Comparison of ENCODE assay signal across 2 cellular contexts in the genomic region with DNA sequence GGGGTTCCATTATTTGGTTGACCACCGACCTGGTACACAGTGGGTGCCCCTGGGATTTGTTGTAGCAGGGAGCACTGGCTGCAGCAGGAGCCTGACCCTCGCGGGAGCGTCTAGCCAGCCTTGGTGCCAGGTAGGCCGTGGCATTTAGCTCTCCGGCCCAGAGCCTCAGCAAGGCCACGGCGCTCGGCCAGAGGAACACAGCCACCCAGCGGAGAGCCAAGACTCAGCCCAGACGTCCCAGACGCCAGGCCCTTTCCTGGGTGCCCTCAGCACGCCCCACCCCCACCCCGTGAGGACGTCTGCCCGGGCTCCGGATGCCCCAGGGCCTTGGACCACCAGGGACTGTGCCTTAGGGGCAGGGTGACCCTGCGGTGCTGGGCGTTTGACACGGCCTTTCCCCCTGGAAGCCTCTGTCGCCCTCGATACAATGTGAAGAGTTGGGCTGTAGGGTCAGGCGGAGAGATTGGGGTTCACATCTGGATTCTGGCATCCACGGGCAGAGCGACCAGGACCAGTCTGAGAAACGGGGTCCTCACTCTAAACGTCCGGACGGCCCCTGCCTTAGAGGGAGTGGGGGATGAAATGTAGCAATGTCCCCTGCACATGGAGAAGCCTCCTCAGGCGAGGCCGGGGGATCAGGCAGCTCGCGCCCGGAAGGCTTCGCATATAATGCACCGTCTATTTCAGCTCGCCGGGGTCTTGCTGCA.
TF ChIP-seq lines count a peak whose summit lies in the region.

No MANE protein-coding gene starts in this region.

TF ChIP-seq in IMR-90, 13 proteins besides CTCF, POLR2A, EP300 and RAD21 (continued from another document):
- no peak for TF ChIP-seq RCOR1 (IDR thresholded peaks at IDR 0.05; ENCODE audit: insufficient replicate concordance, low read length)
- TF ChIP-seq MAFK (IDR thresholded peaks at IDR 0.05; ENCODE audit: low read depth, low read length), result no peak
- TF ChIP-seq USF2 (IDR thresholded peaks at IDR 0.05; ENCODE audit: low read depth, low read length), result no peak
- TF ChIP-seq FOS (IDR thresholded peaks at IDR 0.05; ENCODE audit: low read depth, low read length), result no peak
- TF ChIP-seq MXI1 (IDR thresholded peaks at IDR 0.05; ENCODE audit: borderline replicate concordance, low read depth, low read length), result no peak
- TF ChIP-seq CHD1 (IDR thresholded peaks at IDR 0.05; ENCODE audit: low read depth, low read length), result no peak
- TF ChIP-seq ELK1 (IDR thresholded peaks at IDR 0.05; ENCODE audit: borderline replicate concordance, low read depth, low read length), result no peak
- TF ChIP-seq CEBPB (IDR thresholded peaks at IDR 0.05; ENCODE audit: low read depth, low read length), result no peak

TF ChIP-seq in liver, 16 proteins besides CTCF, POLR2A, EP300 and RAD21 (continued from another document):
- no peak for TF ChIP-seq EGR1 (IDR thresholded peaks at IDR 0.05; ENCODE audit: low read depth in 2 of 2)
- TF ChIP-seq, protein P1, sequence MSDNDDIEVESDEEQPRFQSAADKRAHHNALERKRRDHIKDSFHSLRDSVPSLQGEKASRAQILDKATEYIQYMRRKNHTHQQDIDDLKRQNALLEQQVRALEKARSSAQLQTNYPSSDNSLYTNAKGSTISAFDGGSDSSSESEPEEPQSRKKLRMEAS (IDR thresholded peaks at IDR 0.05), result no peak
- no peak for TF ChIP-seq SP1 (IDR thresholded peaks at IDR 0.05)
- no peak for TF ChIP-seq REST (IDR thresholded peaks at IDR 0.05)
